11 cellular contexts compared by ENCODE assay signal in genomic region chr17:43591750-43592562, GRCh38. TPM values are rescaled to one million over a fixed set of nuclear protein-coding genes. Genes with fewer than 3 reads are reported as not detected.
A peak's percentile ranks its signal among the peaks of the same experiment; 100 is the strongest.
DNase-seq lines count a peak whose midpoint lies in the region; ATAC-seq and TF ChIP-seq lines count a peak whose summit lies in the region.
"Had no signal": no experiment of that assay in that cellular context is flagged by ENCODE, and none has a peak within 500 bp of the region (broad histone marks: within the 10 kb centered on the region; RNA-seq: fewer than 3 reads in every experiment).

No MANE protein-coding gene starts in this region.

- H3K4me3 ChIP-seq in ascending aorta: peak overlapping the region in 1 of 2 donors; percentile 45

- H3K27me3 Mint-ChIP-seq in stimulated activated naive B cell treated with anti-CD40 and anti-IgM and Interleukin-4, amounts not matched to agents 10 μg/mL and 1 μg/mL and 100 μg/mL, for 72 hours: peaks cover 15 to 26% of the 10 kb centered on the region in 2 donors

- intact Hi-C loops in ascending aorta (cut with DNase I): no loop called here
- intact Hi-C loops in left ventricle myocardium superior (cut with micrococcal nuclease): no loop called here

- H3K27me3 ChIP-seq in ascending aorta: no peaks in the 10 kb centered on the region

- no peak for TF ChIP-seq CTCF in ascending aorta (IDR thresholded peaks at IDR 0.05)

- H3K9me3 ChIP-seq in ascending aorta: no peaks in the 10 kb centered on the region

- DNase-seq in ELF-1 (ENCODE audit: low read depth, low spot score): peak; percentile 86
- DNase-seq in ascending aorta (ENCODE audit: low spot score in 2 of 2): peak; percentile 11 to 88
- DNase-seq in left ventricle myocardium superior: peak; percentile 86
- peak; percentile 90 for DNase-seq in pulmonary artery endothelial cell (ENCODE audit: low read depth, low spot score)
- no peak for DNase-seq in stimulated activated naive B cell treated with anti-CD40 and anti-IgM and Interleukin-4, amounts not matched to agents 10 μg/mL and 1 μg/mL and 100 μg/mL, for 72 hours
- DNase-seq in NCI-H345 treated with DMSO at 0.1 percent for 48 hours (lab: John Stamatoyannopoulos, UW; ENCODE audit: unreplicated experiment): no peak
- no peak for DNase-seq in activated CD8-positive, alpha-beta memory T cell treated with anti-CD3 and anti-CD28 coated beads, Interleukin-2, amount 50 U/mL, for 4 hours
- DNase-seq: activated naive CD4-positive, alpha-beta T cell treated with anti-CD3 and anti-CD28 coated beads, Interleukin-2, amount 10 ng/mL, durations not matched to agents 7 days and 5 days; DND-41; RPMI8226 had no signal

- H3K4me1 ChIP-seq in ascending aorta: peaks cover 8 to 18% of the 10 kb centered on the region in 2 donors

- no peak overlapping the region for H3K4me3 Mint-ChIP-seq in stimulated activated naive B cell treated with anti-CD40 and anti-IgM and Interleukin-4, amounts not matched to agents 10 μg/mL and 1 μg/mL and 100 μg/mL, for 72 hours
- H3K4me3 Mint-ChIP-seq: activated naive CD4-positive, alpha-beta T cell treated with anti-CD3 and anti-CD28 coated beads, Interleukin-2, amount 10 ng/mL, durations not matched to agents 7 days and 5 days had no signal

- peak overlapping the region; percentile 83 to 85 for H3K27ac ChIP-seq in ascending aorta

- H3K36me3 Mint-ChIP-seq in stimulated activated naive B cell treated with anti-CD40 and anti-IgM and Interleukin-4, amounts not matched to agents 10 μg/mL and 1 μg/mL and 100 μg/mL, for 72 hours: peaks cover 0 to 5% of the 10 kb centered on the region in 2 donors
- H3K36me3 Mint-ChIP-seq: activated naive CD4-positive, alpha-beta T cell treated with anti-CD3 and anti-CD28 coated beads, Interleukin-2, amount 10 ng/mL, durations not matched to agents 7 days and 5 days had no signal

- no peaks in the 10 kb centered on the region for H3K36me3 ChIP-seq in ascending aorta

- H3K27ac Mint-ChIP-seq in stimulated activated naive B cell treated with anti-CD40 and anti-IgM and Interleukin-4, amounts not matched to agents 10 μg/mL and 1 μg/mL and 100 μg/mL, for 72 hours: no peak overlapping the region
- H3K27ac Mint-ChIP-seq: activated naive CD4-positive, alpha-beta T cell treated with anti-CD3 and anti-CD28 coated beads, Interleukin-2, amount 10 ng/mL, durations not matched to agents 7 days and 5 days had no signal

- peaks cover 0 to 2% of the 10 kb centered on the region in 2 donors for H3K9me3 Mint-ChIP-seq in stimulated activated naive B cell treated with anti-CD40 and anti-IgM and Interleukin-4, amounts not matched to agents 10 μg/mL and 1 μg/mL and 100 μg/mL, for 72 hours
- H3K9me3 Mint-ChIP-seq: activated naive CD4-positive, alpha-beta T cell treated with anti-CD3 and anti-CD28 coated beads, Interleukin-2, amount 10 ng/mL, durations not matched to agents 7 days and 5 days had no signal

- peaks cover 0 to 4% of the 10 kb centered on the region in 2 donors for H3K4me1 Mint-ChIP-seq in stimulated activated naive B cell treated with anti-CD40 and anti-IgM and Interleukin-4, amounts not matched to agents 10 μg/mL and 1 μg/mL and 100 μg/mL, for 72 hours

- ATAC-seq in left ventricle myocardium superior: peak; percentile 88
- ATAC-seq in stimulated activated naive B cell treated with anti-CD40 and anti-IgM and Interleukin-4, amounts not matched to agents 10 μg/mL and 1 μg/mL and 100 μg/mL, for 72 hours (replicated peaks): no peak
- no peak for ATAC-seq in GM18858 (IDR thresholded peaks at IDR 0.05; ENCODE audit: unreplicated experiment)

RNA-seq across cellular contexts. Expression of gene ETV4, which starts 45.8 kb away (rescaled TPM):
- total RNA-seq in ascending aorta (not detected), left ventricle myocardium superior (0.37 TPM), pulmonary artery endothelial cell (8.2 and 8.6 TPM in 2 replicates)

Comparison
In these comparisons a context has a peak if more than half of its experiments do, and no peak if none do; other contexts are left out.
1. DNase-seq: peak in ELF-1 (single experiment), ascending aorta (2 of 2), left ventricle myocardium superior (single experiment) and pulmonary artery endothelial cell (single experiment); none in stimulated activated naive B cell treated with anti-CD40 and anti-IgM and Interleukin-4, amounts not matched to agents 10 μg/mL and 1 μg/mL and 100 μg/mL, for 72 hours (single experiment), NCI-H345 treated with DMSO at 0.1 percent for 48 hours (single experiment) and activated CD8-positive, alpha-beta memory T cell treated with anti-CD3 and anti-CD28 coated beads, Interleukin-2, amount 50 U/mL, for 4 hours (single experiment).